ENCODE assay signal across 10 cellular contexts in the genomic region with DNA sequence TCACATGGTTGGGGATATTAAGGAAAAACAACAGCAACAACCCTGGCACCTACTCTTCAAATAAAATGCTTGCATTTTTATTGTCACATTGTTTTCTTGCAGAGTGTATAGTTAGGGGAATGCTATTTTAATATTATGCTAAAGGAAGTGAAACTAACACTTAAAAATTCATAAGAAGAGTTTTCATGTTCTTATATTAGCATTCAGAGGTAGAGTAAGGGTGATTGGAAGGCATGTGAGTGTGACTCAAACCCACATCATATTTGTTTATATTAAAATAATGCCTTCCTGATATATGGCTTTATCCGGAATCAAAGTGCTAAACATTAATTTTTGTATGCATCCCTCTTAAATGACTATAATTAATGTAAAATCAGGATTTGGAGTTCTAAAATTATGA. TPM values are rescaled to one million over a fixed set of nuclear protein-coding genes. Genes with fewer than 3 reads are reported as not detected.
DNase-seq lines count a peak whose midpoint lies in the region; ATAC-seq and TF ChIP-seq lines count a peak whose summit lies in the region.
"Had no signal": no experiment of that assay in that cellular context is flagged by ENCODE, and none has a peak within 500 bp of the region (broad histone marks: within the 10 kb centered on the region; RNA-seq: fewer than 3 reads in every experiment).

No MANE protein-coding gene starts in this region.

- no peak overlapping the region for H2BK120ac ChIP-seq in mesenchymal stem cell (ENCODE audit: low read depth, low read length)

- no peaks in the 10 kb centered on the region for H3K9me2 ChIP-seq in GM23248 (ENCODE audit: insufficient read depth)

- 0 out of 2 replicates have a peak, but pooled peaks cover 3% of the 10 kb centered on the region for H3F3A ChIP-seq in GM23248 (ENCODE audit: insufficient read depth)

- no peaks in the 10 kb centered on the region for H3K36me3 ChIP-seq in GM23248 (ENCODE audit: low read depth)
- H3K36me3 ChIP-seq in mesenchymal stem cell (ENCODE audit: control insufficient read depth in 1 of 2, insufficient read depth in 2 of 2, low read depth in 1 of 2, low read length in 2 of 2) = no peaks in the 10 kb centered on the region
- no peaks in the 10 kb centered on the region for H3K36me3 ChIP-seq in colonic mucosa
- no peaks in the 10 kb centered on the region for H3K36me3 ChIP-seq in breast epithelium

- no peak overlapping the region for H2BK5ac ChIP-seq in mesenchymal stem cell (ENCODE audit: low read depth, low read length, poor library complexity, severe bottlenecking)

- H3K9ac ChIP-seq in GM23248 (no peak overlapping the region), mesenchymal stem cell (ENCODE audit: low read length) (peak overlapping the region; percentile 11), colonic mucosa (ENCODE audit: low read depth in 2 of 2, low read length in 2 of 2) (no peak overlapping the region)

- no peaks in the 10 kb centered on the region for H4K20me1 ChIP-seq in GM23248 (ENCODE audit: insufficient read depth)

- no peak overlapping the region for H4K91ac ChIP-seq in mesenchymal stem cell (ENCODE audit: low read length)

- intact Hi-C loops in colonic mucosa (cut with DNase I) = no loop called here
- intact Hi-C loops in breast epithelium (cut with DNase I; ENCODE audit: low total_unique reads) = no loop called here

- H3K4me2 ChIP-seq in GM23248 (ENCODE audit: unreplicated experiment) = peak overlapping the region; percentile 28
- H3K4me2 ChIP-seq in mesenchymal stem cell (ENCODE audit: low read length, poor library complexity, severe bottlenecking) = no peak overlapping the region

- 15 to 40% methylated on average over 1 of the region's 1 CpG for WGBS in GM23248 (ENCODE audit: low coverage in 1 of 2, low lambda C conversion rate in 2 of 2, missing lambda C conversion rate in 2 of 2), 2 experiments
- WGBS in mesenchymal stem cell = no CpG with 5 or more reads among the region's 1 CpG

- no peak overlapping the region for H3K4ac ChIP-seq in mesenchymal stem cell (ENCODE audit: low read depth in 1 of 2, low read length in 2 of 2)

- H3K27ac ChIP-seq in GM23248 (no peak overlapping the region), mesenchymal stem cell (ENCODE audit: low read length, poor library complexity, severe bottlenecking) (no peak overlapping the region), colonic mucosa (no peak overlapping the region), breast epithelium (no peak overlapping the region)

- no peak for TF ChIP-seq POLR2A in breast epithelium (IDR thresholded peaks at IDR 0.05)

- peaks cover 11% of the 10 kb centered on the region for H3K4me1 ChIP-seq in GM23248 (ENCODE audit: insufficient read depth)
- no peaks in the 10 kb centered on the region for H3K4me1 ChIP-seq in mesenchymal stem cell (ENCODE audit: control insufficient read depth, insufficient read depth, low read depth, low read length)
- H3K4me1 ChIP-seq in colonic mucosa = no peaks in the 10 kb centered on the region
- no peaks in the 10 kb centered on the region for H3K4me1 ChIP-seq in breast epithelium

- no peaks in the 10 kb centered on the region for H3K27me3 ChIP-seq in GM23248 (replicated peaks; ENCODE audit: insufficient read depth)
- no peaks in the 10 kb centered on the region for H3K27me3 ChIP-seq in mesenchymal stem cell (ENCODE audit: control insufficient read depth in 1 of 2, insufficient read depth in 1 of 2, low read length in 2 of 2)
- H3K27me3 ChIP-seq in colonic mucosa = no peaks in the 10 kb centered on the region
- no peaks in the 10 kb centered on the region for H3K27me3 ChIP-seq in breast epithelium

- H3K14ac ChIP-seq in mesenchymal stem cell (ENCODE audit: low read length in 2 of 2) = no peak overlapping the region

- ATAC-seq in GM18907 (IDR thresholded peaks at IDR 0.05; ENCODE audit: unreplicated experiment) = peak; percentile 92
- peak; percentile 95 for ATAC-seq in HG03442 (IDR thresholded peaks at IDR 0.05; ENCODE audit: unreplicated experiment)

- H3K4me3 ChIP-seq in GM23248 (peak overlapping the region; percentile 18; the same call in 1 of the 2 replicates), mesenchymal stem cell (ENCODE audit: insufficient read depth in 1 of 2, low read depth in 1 of 2, low read length in 2 of 2) (no peak overlapping the region), colonic mucosa (no peak overlapping the region), breast epithelium (no peak overlapping the region)

- H3K79me1 ChIP-seq in mesenchymal stem cell (replicated peaks; ENCODE audit: low read length, poor library complexity, severe bottlenecking) = no peaks in the 10 kb centered on the region

- H3K79me2 ChIP-seq in GM23248 (ENCODE audit: insufficient read depth) = no peaks in the 10 kb centered on the region

- in situ Hi-C loops in GM23248 (cut with MboI) = no loop called here

- H2BK12ac ChIP-seq in mesenchymal stem cell (ENCODE audit: low read length in 2 of 2) = no peak overlapping the region

- H3K18ac ChIP-seq in mesenchymal stem cell (ENCODE audit: low read depth in 1 of 2, low read length in 2 of 2) = no peak overlapping the region

- no peak for TF ChIP-seq CTCF in colonic mucosa (IDR thresholded peaks at IDR 0.05)
- no peak for TF ChIP-seq CTCF in breast epithelium (IDR thresholded peaks at IDR 0.05)

- H3K23ac ChIP-seq in mesenchymal stem cell (ENCODE audit: low read length in 2 of 2) = no peak overlapping the region

- no peak overlapping the region for H4K8ac ChIP-seq in mesenchymal stem cell (ENCODE audit: low read length)

- no peak overlapping the region for H2AK5ac ChIP-seq in mesenchymal stem cell (ENCODE audit: low read length, severe bottlenecking)

- no peak overlapping the region for H2BK15ac ChIP-seq in mesenchymal stem cell (ENCODE audit: low read depth, poor library complexity, severe bottlenecking)

- H3K9me3 ChIP-seq in GM23248 (ENCODE audit: low read depth) = no peaks in the 10 kb centered on the region
- no peaks in the 10 kb centered on the region for H3K9me3 ChIP-seq in mesenchymal stem cell (ENCODE audit: control insufficient read depth, low read length)
- H3K9me3 ChIP-seq in colonic mucosa = no peaks in the 10 kb centered on the region
- no peaks in the 10 kb centered on the region for H3K9me3 ChIP-seq in breast epithelium

- peak; percentile 48 for DNase-seq in GM23248
- DNase-seq in mesenchymal stem cell = no peak
- DNase-seq in NCI-H748 (lab: John Stamatoyannopoulos, UW; ENCODE audit: unreplicated experiment) = no peak
- no peak for DNase-seq in colonic mucosa
- DNase-seq in breast epithelium (ENCODE audit: low spot score in 2 of 2) = no peak
- no peak for DNase-seq in NCI-H2196 (lab: John Stamatoyannopoulos, UW; ENCODE audit: unreplicated experiment)
- DNase-seq: cortex of kidney, Right ventricle myocardium superior had no signal

- 0 out of 2 replicates have a peak overlapping the region, but pooled peaks have one; percentile 4 for H2AFZ ChIP-seq in GM23248
- no peak overlapping the region for H2AFZ ChIP-seq in mesenchymal stem cell (ENCODE audit: low read depth, low read length)

RNA-seq across cellular contexts. Expression of a gene that starts 59.8 kb away (rescaled TPM):
- total RNA-seq in GM23248 (2014; rRNA removed; shearing (Covaris generic)) = 32.6 and 41.5 TPM in 2 replicates
- polyA plus RNA-seq in GM23248 (2016; fragmentation: Nextera tagmentation; extraction: Ambion mirVana) = 32.5 and 32.9 TPM in 2 replicates
- 47.6 TPM for polyA plus RNA-seq in mesenchymal stem cell (2013, experiment 1 of 2)
- polyA plus RNA-seq in mesenchymal stem cell (2013, experiment 2 of 2) = 50.2 TPM
- total RNA-seq in colonic mucosa (100 to 1,000 TPM in 1 of 2 donors, 10 to 100 TPM in 1; 75.1 to 142 TPM), breast epithelium (100 to 1,000 TPM in 1 of 3 donors, 10 to 100 TPM in 2; 29.0 to 146 (median 88.5) TPM)
